Comparison of ENCODE assay signal across 21 cellular contexts in genomic region chr16:19912445-19913305, GRCh38. TPM values are rescaled to one million over a fixed set of nuclear protein-coding genes. Genes with fewer than 3 reads are reported as not detected.
DNase-seq lines count a peak whose midpoint lies in the region; ATAC-seq, FAIRE-seq and TF ChIP-seq lines count a peak whose summit lies in the region.
"Had no signal": no experiment of that assay in that cellular context is flagged by ENCODE, and none has a peak within 500 bp of the region (broad histone marks: within the 10 kb centered on the region; RNA-seq: fewer than 3 reads in every experiment).

No MANE protein-coding gene starts in this region.

- no peaks in the 10 kb centered on the region for H3K9me2 ChIP-seq in HCT116 (ENCODE audit: insufficient read depth)

- H2AFZ ChIP-seq in HCT116 (ENCODE audit: low read depth, low read length, poor library complexity, severe bottlenecking) (no peak overlapping the region), osteoblast (ENCODE audit: low read length) (peak overlapping the region; percentile 68)
- H2AFZ ChIP-seq: hepatocyte had no signal

- H3K36me3 ChIP-seq in HCT116 (ENCODE audit: control insufficient read depth in 1 of 2, insufficient read depth in 2 of 2, low read length in 2 of 2) (no peaks in the 10 kb centered on the region), osteoblast (ENCODE audit: insufficient read depth, low read length) (no peaks in the 10 kb centered on the region)
- H3K36me3 ChIP-seq: cardiac muscle cell, SJSA1 had no signal

- no peak for TF ChIP-seq POLR2A in HCT116 (IDR thresholded peaks at IDR 0.05; ENCODE audit: borderline replicate concordance, extremely low read depth, insufficient read depth, insufficient read length)

- intact Hi-C loops in HCT116 (cut with micrococcal nuclease), result no loop called here

- POLR2A ChIA-PET in HCT116 (lab: Charles Lee), result interaction anchor here (0.5 kb wide), 1 partner anchor 12 kb away, joined by 3 read pairs; no protein-coding TSS in a partner anchor

- H4K20me1 ChIP-seq in HCT116 (ENCODE audit: insufficient read depth) (no peaks in the 10 kb centered on the region), osteoblast (ENCODE audit: insufficient read depth, low read length) (no peaks in the 10 kb centered on the region)

- H3K4me2 ChIP-seq in HCT116 (ENCODE audit: low read length), result no peak overlapping the region
- H3K4me2 ChIP-seq in osteoblast (ENCODE audit: insufficient read depth, low read length), result peak overlapping the region; percentile 29
- H3K4me2 ChIP-seq: hepatocyte had no signal

- no peak overlapping the region for H3K27ac ChIP-seq in HCT116 (ENCODE audit: low read depth, low read length)
- no peak overlapping the region for H3K27ac ChIP-seq in epithelial cell of prostate
- no peak overlapping the region for H3K27ac ChIP-seq in osteoblast (ENCODE audit: low read depth, low read length)
- H3K27ac ChIP-seq: cardiac muscle cell, hepatocyte, SJSA1 had no signal

- TF ChIP-seq CTCF in HCT116 (IDR thresholded peaks at IDR 0.05 in 2 of 3, conservative IDR thresholded peaks at IDR 0.05 in 1 of 3; ENCODE audit: borderline replicate concordance in 1 of 3, insufficient read depth in 1 of 3, low read depth in 2 of 3, low read length in 2 of 3), result no peak
- TF ChIP-seq CTCF in osteoblast (IDR thresholded peaks at IDR 0.05; ENCODE audit: extremely low read depth, low read depth, low read length), result no peak

- DNase-seq in HCT116 (ENCODE audit: low read depth, low spot score), result peak; percentile 8
- peak; percentile 34 for DNase-seq in RCC 7860 (ENCODE audit: low spot score)
- peak; percentile 49 for DNase-seq in epithelial cell of prostate (ENCODE audit: low read depth, low spot score)
- DNase-seq in osteoblast (ENCODE audit: insufficient read length, low spot score, missing footprints), result no peak
- no peak for DNase-seq in activated T-cell treated with anti-CD3 and anti-CD28 coated beads, Interleukin-2, amount 50 U/mL, for 1 hour
- DNase-seq: activated CD8-positive, alpha-beta memory T cell treated with anti-CD3 and anti-CD28 coated beads for 24 hours; activated gamma-delta T cell treated with Interleukin-2 at 50 U/mL for 16 hours; CD4-positive, CD25-positive, alpha-beta regulatory T cell; effector memory CD4-positive, alpha-beta T cell; KG1; left ventricle myocardium superior; NCI-H2029; stimulated activated naive B cell treated with anti-CD40 and anti-IgM and Interleukin-4, amounts not matched to agents 10 μg/mL and 1 μg/mL and 100 μg/mL, for 72 hours had no signal

- CTCF ChIA-PET in HCT116 (lab: Charles Lee), result interaction anchor here (1.2 to 3.0 kb wide), 5 partner anchors 14 to 471 kb away, joined by 3 to 25 read pairs (median 8); no protein-coding TSS in a partner anchor

- H3K4me3 ChIP-seq in HCT116 (replicated peaks in 1 of 2; ENCODE audit: low read depth in 1 of 2, low read length in 2 of 2) (no peak overlapping the region), osteoblast (ENCODE audit: insufficient read depth, low read length) (no peak overlapping the region)
- H3K4me3 ChIP-seq: cardiac muscle cell, hepatocyte, SJSA1 had no signal

- no peak overlapping the region for H3K9ac ChIP-seq in HCT116 (ENCODE audit: low read length)

- no peak for FAIRE-seq in RCC 7860 (lab: Jason Lieb, UNC)
- FAIRE-seq: G401.6, urothelium cell line had no signal

- no peak for TF ChIP-seq RAD21 in HCT116 (IDR thresholded peaks at IDR 0.05; ENCODE audit: low read depth)

- H3K79me2 ChIP-seq in HCT116 (ENCODE audit: insufficient read depth, low read length) (no peaks in the 10 kb centered on the region), osteoblast (ENCODE audit: insufficient read depth, low read length) (no peaks in the 10 kb centered on the region)
- H3K79me2 ChIP-seq: hepatocyte had no signal

- BruUV-seq in HCT116 (replicated peaks; lab: Mats Ljungman, UMichigan), result no TSS peak

- RAD21 ChIA-PET in HCT116 (lab: Charles Lee; ENCODE audit: low non-redundant PET in 1 of 2, low total read pairs in 2 of 2, uncharacterized antibody in 2 of 2, unreplicated experiment in 2 of 2), result interaction anchor here in 1 of 2 experiments (0.6 kb wide), 1 partner anchor 473 kb away, joined by 4 read pairs; no protein-coding TSS in a partner anchor

- H3K27me3 ChIP-seq in HCT116 (ENCODE audit: insufficient read depth, low read length) (no peaks in the 10 kb centered on the region), osteoblast (ENCODE audit: insufficient read depth, low read length) (no peaks in the 10 kb centered on the region)
- H3K27me3 ChIP-seq: cardiac muscle cell, hepatocyte, SJSA1 had no signal

- ATAC-seq in HCT116, result peak; percentile 27; the same call in 1 of the 2 replicates
- no peak for ATAC-seq in GM21737 (IDR thresholded peaks at IDR 0.05; ENCODE audit: unreplicated experiment)
- no peak for ATAC-seq in GM18873 (IDR thresholded peaks at IDR 0.05; ENCODE audit: low FRiP score, unreplicated experiment)
- ATAC-seq: left ventricle myocardium superior; natural killer cell treated with Interleukin-12 subunit alpha and Interleukin-12 subunit beta and Interleukin-15 and Interleukin-18, amount 100 ng/mL, for 72 hours; stimulated activated naive B cell treated with anti-CD40 and anti-IgM and Interleukin-4, amounts not matched to agents 10 μg/mL and 1 μg/mL and 100 μg/mL, for 72 hours had no signal

- no peaks in the 10 kb centered on the region for H3K9me3 ChIP-seq in HCT116 (ENCODE audit: control insufficient read depth in 1 of 2, insufficient read depth in 1 of 2, low read depth in 1 of 2, low read length in 2 of 2)
- H3K9me3 ChIP-seq in osteoblast (ENCODE audit: low read depth, low read length), result no peaks in the 10 kb centered on the region
- H3K9me3 ChIP-seq: SJSA1 had no signal

- H3K4me1 ChIP-seq in HCT116 (ENCODE audit: control insufficient read depth in 1 of 2, insufficient read depth in 2 of 2, low read length in 2 of 2) (peaks cover 0 to 5% of the 10 kb centered on the region in 2 experiments; a peak in 1 of 4 replicates), osteoblast (ENCODE audit: insufficient read depth, low read length) (peaks cover 6% of the 10 kb centered on the region)
- H3K4me1 ChIP-seq: SJSA1 had no signal

TF ChIP-seq in HCT116, 20 proteins besides CTCF, POLR2A, EP300 and RAD21:
- TF ChIP-seq CEBPB (IDR thresholded peaks at IDR 0.05; ENCODE audit: low read depth), result peak; percentile 68
- TF ChIP-seq MAX (IDR thresholded peaks at IDR 0.05), result no peak
- peak; percentile 43; the same call in 1 of the 2 replicates for TF ChIP-seq FOSL1 (IDR thresholded peaks at IDR 0.05; ENCODE audit: low read depth)

RNA-seq across cellular contexts. Expression of gene GPRC5B, which starts 28.0 kb away (rescaled TPM):
- total RNA-seq in HCT116 (2021; ENCODE audit: unreplicated experiment) (7.2 TPM), osteoblast (1.2 and 2.5 TPM in 2 replicates)
- polyA plus RNA-seq in HCT116 (2012), result 4.3 and 5.0 TPM in 2 replicates
- total RNA-seq: natural killer cell treated with Interleukin-12 subunit alpha and Interleukin-12 subunit beta and Interleukin-15 and Interleukin-18, amount 100 ng/mL, for 72 hours had no signal

Comparison
In these comparisons a context has a peak if more than half of its experiments do, and no peak if none do; other contexts are left out.
1. DNase-seq: peak in HCT116 (single experiment), RCC 7860 (single experiment) and epithelial cell of prostate (single experiment); none in osteoblast (single experiment) and activated T-cell treated with anti-CD3 and anti-CD28 coated beads, Interleukin-2, amount 50 U/mL, for 1 hour (single experiment).